ENCODE assay signal across 2 cellular contexts in genomic region chr2:25250331-25251031, GRCh38.
TF ChIP-seq lines count a peak whose summit lies in the region.

No MANE protein-coding gene starts in this region.

TF ChIP-seq in SK-N-SH, 30 proteins besides CTCF, POLR2A, EP300 and RAD21 (continued from another document):
- no peak for TF ChIP-seq USF2 (IDR thresholded peaks at IDR 0.05; ENCODE audit: borderline replicate concordance, low read depth, low read length)
- TF ChIP-seq FOXM1 (IDR thresholded peaks at IDR 0.05; ENCODE audit: low read depth) = no peak
- TF ChIP-seq TCF12 (IDR thresholded peaks at IDR 0.05) = no peak
- TF ChIP-seq TAF1 (IDR thresholded peaks at IDR 0.05; ENCODE audit: borderline replicate concordance, low read depth, low read length) = no peak
- TF ChIP-seq PBX3 (IDR thresholded peaks at IDR 0.05) = no peak
- no peak for TF ChIP-seq SMC3 (IDR thresholded peaks at IDR 0.05; ENCODE audit: low read depth, low read length)
- TF ChIP-seq FOXJ3 (CRISPR knock-in tag; IDR thresholded peaks at IDR 0.05) = no peak
- TF ChIP-seq RXRA (IDR thresholded peaks at IDR 0.05; ENCODE audit: borderline replicate concordance, low read depth) = no peak
- TF ChIP-seq EZH2phosphoT487 (IDR thresholded peaks at IDR 0.05; ENCODE audit: borderline replicate concordance, low read depth) = no peak
TF ChIP-seq in SK-N-SH: peak in this region for 0.

TF ChIP-seq in SK-N-SH treated with all-trans-retinoic acid at 6 μM for 48 hours, 23 proteins besides CTCF, POLR2A, EP300 and RAD21 (continued from another document):
- no peak for TF ChIP-seq BACH2 (CRISPR knock-in tag; IDR thresholded peaks at IDR 0.05; ENCODE audit: borderline replicate concordance)
- no peak for TF ChIP-seq TOX (CRISPR knock-in tag; IDR thresholded peaks at IDR 0.05; ENCODE audit: borderline replicate concordance)
- TF ChIP-seq OSR1 (CRISPR knock-in tag; IDR thresholded peaks at IDR 0.05) = no peak
- no peak for TF ChIP-seq TCF4 (CRISPR knock-in tag; IDR thresholded peaks at IDR 0.05; ENCODE audit: borderline replicate concordance)
- no peak for TF ChIP-seq CSDC2 (CRISPR knock-in tag; IDR thresholded peaks at IDR 0.05)
- TF ChIP-seq CREB5 (CRISPR knock-in tag; IDR thresholded peaks at IDR 0.05; ENCODE audit: low read depth) = no peak
- TF ChIP-seq POU6F1 (CRISPR knock-in tag; IDR thresholded peaks at IDR 0.05; ENCODE audit: borderline replicate concordance, low read depth) = no peak
TF ChIP-seq in SK-N-SH treated with all-trans-retinoic acid at 6 μM for 48 hours: peak in this region for 0.
